Comparison of ENCODE assay signal across 21 cellular contexts in the genomic region with DNA sequence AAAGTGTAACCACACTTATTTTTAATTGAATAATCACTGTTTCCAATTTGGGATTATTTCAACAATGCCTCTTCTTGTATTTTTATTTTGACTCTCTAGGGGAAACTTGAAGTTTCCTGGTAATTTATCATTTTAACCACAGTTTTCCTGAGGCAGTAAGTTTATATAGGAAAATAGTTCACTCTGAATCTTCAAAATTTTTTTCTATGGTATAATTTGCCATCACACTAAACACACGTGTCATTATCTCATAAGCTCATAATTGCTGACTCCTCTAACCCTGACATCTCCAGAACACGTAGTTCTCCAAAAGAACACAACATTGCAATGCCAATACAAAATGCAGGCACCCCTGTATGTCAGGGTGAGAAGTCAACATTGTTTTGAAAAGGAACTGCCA.
DNase-seq lines count a peak whose midpoint lies in the region; ATAC-seq and TF ChIP-seq lines count a peak whose summit lies in the region.
"Had no signal": no experiment of that assay in that cellular context is flagged by ENCODE, and none has a peak within 500 bp of the region (broad histone marks: within the 10 kb centered on the region; RNA-seq: fewer than 3 reads in every experiment).

No MANE protein-coding gene starts in this region.

- peak overlapping the region; percentile 53 for H2AFZ ChIP-seq in mammary epithelial cell (ENCODE audit: low read depth, low read length)

- BruUV-seq in mammary epithelial cell (replicated peaks; lab: Mats Ljungman, UMichigan) (no TSS peak), MCF 10A (replicated peaks; lab: Mats Ljungman, UMichigan) (no TSS peak)

- H3K36me3 Mint-ChIP-seq in MCF 10A (ENCODE audit: insufficient read depth, unreplicated experiment) = no peaks in the 10 kb centered on the region

- no peaks in the 10 kb centered on the region for H3K36me3 ChIP-seq in mammary epithelial cell (ENCODE audit: insufficient read depth, low read length)
- H3K36me3 ChIP-seq in SJSA1 = no peaks in the 10 kb centered on the region

- no peaks in the 10 kb centered on the region for H3K79me2 ChIP-seq in mammary epithelial cell (ENCODE audit: insufficient read depth, low read length)

- no peak for TF ChIP-seq CTCF in mammary epithelial cell (conservative IDR thresholded peaks at IDR 0.05 in 1 of 2, IDR thresholded peaks at IDR 0.05 in 1 of 2; ENCODE audit: extremely low read depth in 1 of 2, insufficient read depth in 1 of 2, low read depth in 1 of 2, low read length in 2 of 2)
- TF ChIP-seq CTCF in MCF 10A (IDR thresholded peaks at IDR 0.05; ENCODE audit: unreplicated experiment) = no peak

- H4K20me1 ChIP-seq in mammary epithelial cell (ENCODE audit: insufficient read depth, low read length) = no peaks in the 10 kb centered on the region

- in situ Hi-C loops in mammary epithelial cell (cut with MboI; ENCODE audit: low sequenced_read_pairs in 2 of 2) = no loop called here

- H3K27ac ChIP-seq in mammary epithelial cell (ENCODE audit: insufficient read depth, low read depth, low read length) (no peak overlapping the region), SJSA1 (peak overlapping the region; percentile 60)
- H3K27ac ChIP-seq: KMS-11 had no signal

- 76% methylated on average over 2 of the region's 2 CpGs for WGBS in mammary epithelial cell (ENCODE audit: low coverage, missing lambda C conversion rate)

- CTCF ChIA-PET in mammary epithelial cell (lab: Charles Lee; ENCODE audit: low non-redundant PET) (no interaction called here), MCF 10A (lab: Yijun Ruan, JAX) (interaction anchor here (0.7 kb wide), 1 partner anchor 164 kb away, joined by 3 read pairs; no protein-coding TSS in a partner anchor)

- dilution Hi-C loops in mammary epithelial cell (cut with HindIII; ENCODE audit: low sequenced_read_pairs) = no loop called here

- no peak overlapping the region for H3K4me3 ChIP-seq in mammary epithelial cell (replicated peaks in 1 of 3; ENCODE audit: insufficient read depth in 1 of 3, low read depth in 2 of 3, low read length in 3 of 3)
- H3K4me3 ChIP-seq in SJSA1 = no peak overlapping the region
- H3K4me3 ChIP-seq: GM12878 had no signal

- intact Hi-C loops in mammary epithelial cell (cut with micrococcal nuclease) = no loop called here
- intact Hi-C loops in MCF 10A (cut with micrococcal nuclease) = no loop called here

- no peaks in the 10 kb centered on the region for H3K9me3 ChIP-seq in mammary epithelial cell (replicated peaks; ENCODE audit: insufficient read depth, low read length)
- H3K9me3 ChIP-seq in SJSA1 (replicated peaks) = no peaks in the 10 kb centered on the region; the same call in 1 of the 2 replicates
- H3K9me3 ChIP-seq: Caco-2 had no signal

- H3K4me1 Mint-ChIP-seq in MCF 10A (ENCODE audit: insufficient read depth, unreplicated experiment) = peaks cover 6% of the 10 kb centered on the region
- H3K4me1 Mint-ChIP-seq: B cell had no signal

- no peaks in the 10 kb centered on the region for H3K9me3 Mint-ChIP-seq in MCF 10A (ENCODE audit: unreplicated experiment)
- H3K9me3 Mint-ChIP-seq: CD4-positive, alpha-beta T cell had no signal

- no peak overlapping the region for H3K9ac ChIP-seq in mammary epithelial cell (ENCODE audit: insufficient read depth, low read length)
- H3K9ac ChIP-seq: KMS-11 had no signal

- no peak overlapping the region for H3K27ac Mint-ChIP-seq in MCF 10A (ENCODE audit: low read depth, unreplicated experiment)
- H3K27ac Mint-ChIP-seq: B cell; CD4-positive, alpha-beta T cell; H9 had no signal

- H3K4me1 ChIP-seq in mammary epithelial cell (ENCODE audit: insufficient read depth, low read length) (no peaks in the 10 kb centered on the region), SJSA1 (replicated peaks) (peaks cover 51% of the 10 kb centered on the region)

- DNase-seq in mammary epithelial cell (no peak), MCF 10A (ENCODE audit: unreplicated experiment) (no peak), SJSA1 (ENCODE audit: low read depth in 1 of 2, low spot score in 2 of 2) (no peak), fibroblast of peridontal ligament (ENCODE audit: extremely low read depth) (peak; percentile 32), NK-92 (lab: John Stamatoyannopoulos, UW; ENCODE audit: unreplicated experiment) (no peak)
- DNase-seq in activated effector memory CD4-positive, alpha-beta T cell treated with anti-CD3 and anti-CD28 coated beads, Interleukin-2, amount 50 U/mL, for 16 hours = no peak
- DNase-seq: Caco-2; CD4-positive, alpha-beta T cell; DMS 273 treated with DMSO at 0.1 percent for 48 hours; DND-41; H9; NCI-H1105 treated with DMSO at 0.1 percent for 48 hours; NCI-H2081; NCI-H510A; NCI-H748 treated with DMSO at 0.1 percent for 48 hours; OCI-M1 had no signal

- no peak for ATAC-seq in HG03139 (IDR thresholded peaks at IDR 0.05; ENCODE audit: unreplicated experiment)
- ATAC-seq: GM12878, Right ventricle myocardium inferior had no signal

- POLR2A ChIA-PET in MCF 10A (lab: Yijun Ruan, JAX) = no interaction called here

- H3K4me2 ChIP-seq in mammary epithelial cell (ENCODE audit: insufficient read depth, low read depth, low read length) = no peak overlapping the region
- H3K4me2 ChIP-seq: KMS-11 had no signal

- H3K4me3 Mint-ChIP-seq in MCF 10A (ENCODE audit: unreplicated experiment) = no peak overlapping the region
- H3K4me3 Mint-ChIP-seq: B cell; CD4-positive, alpha-beta T cell; H9 had no signal

- H3K27me3 Mint-ChIP-seq in MCF 10A (ENCODE audit: insufficient read depth, unreplicated experiment) = no peaks in the 10 kb centered on the region

- H3K27me3 ChIP-seq in mammary epithelial cell (ENCODE audit: insufficient read depth, low read length) = no peaks in the 10 kb centered on the region
- no peaks in the 10 kb centered on the region for H3K27me3 ChIP-seq in SJSA1 (replicated peaks)
